In the genomic region with DNA sequence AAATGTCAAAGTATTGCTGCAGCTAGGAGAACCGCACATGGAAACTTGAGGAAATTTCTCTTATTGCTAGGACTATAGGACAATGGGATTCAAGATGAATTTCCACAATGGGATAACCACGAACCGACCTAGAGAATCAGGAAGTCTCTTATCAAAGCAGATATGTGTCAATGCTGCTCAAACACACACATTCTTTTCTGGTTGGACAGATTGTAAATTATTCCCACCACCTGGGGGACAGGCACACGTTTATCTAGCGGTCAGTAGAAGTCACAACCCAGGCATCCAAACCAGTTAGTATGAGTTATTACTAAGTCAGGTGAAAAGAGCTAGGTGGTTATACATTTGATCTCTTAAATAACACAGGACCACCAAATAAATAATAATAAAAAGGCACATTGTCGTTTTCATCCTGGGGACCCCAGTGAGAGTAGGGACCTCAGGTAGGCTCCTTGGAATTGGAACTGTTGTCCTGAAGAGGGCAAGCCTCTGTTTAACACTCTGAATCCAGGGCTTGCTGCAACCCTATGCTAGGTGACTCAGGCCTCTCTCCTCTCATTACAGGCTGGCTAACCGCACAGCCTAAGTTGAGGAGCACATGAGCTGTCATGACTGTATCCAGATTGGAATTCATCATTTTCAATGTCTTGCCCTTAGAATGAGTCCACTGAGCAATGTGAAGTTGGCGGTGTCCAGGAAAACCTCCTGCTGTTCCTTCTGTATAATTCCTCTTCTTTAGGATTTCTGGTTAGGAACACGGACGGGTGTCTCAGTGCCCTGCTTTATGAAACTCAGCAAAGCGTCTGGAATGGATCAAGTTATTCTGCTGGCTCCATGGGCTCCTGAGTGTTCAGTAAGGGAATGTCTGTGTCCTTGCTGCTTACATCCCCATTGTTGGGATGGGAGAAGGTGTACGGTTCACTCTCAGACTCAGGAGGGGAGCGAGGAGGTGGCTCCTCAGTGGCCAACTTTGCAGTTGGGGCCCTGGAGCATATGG, we compare ENCODE assay signal across 14 cellular contexts.
DNase-seq lines count a peak whose midpoint lies in the region; ATAC-seq lines count a peak whose summit lies in the region.
"Had no signal": no experiment of that assay in that cellular context is flagged by ENCODE, and none has a peak within 500 bp of the region (broad histone marks: within the 10 kb centered on the region; RNA-seq: fewer than 3 reads in every experiment).

No MANE protein-coding gene starts in this region.

- no peaks in the 10 kb centered on the region for H3K79me2 ChIP-seq in ACC112 (ENCODE audit: control insufficient read depth, insufficient read depth, low read length, unreplicated experiment)

- H3K4me1 ChIP-seq in ACC112 (ENCODE audit: control insufficient read depth, insufficient read depth, low read length, unreplicated experiment): peaks cover 21% of the 10 kb centered on the region
- H3K4me1 ChIP-seq: SJCRH30 had no signal

- DNase-seq in HK-2 (ENCODE audit: unreplicated experiment) (peak; percentile 49), amniotic stem cell (lab: John Stamatoyannopoulos, UW) (peak; percentile 75), hepatic stellate cell (ENCODE audit: low spot score) (peak; percentile 85), iPS-NIHi7 (ENCODE audit: extremely low spot score) (no peak), middle frontal gyrus (ENCODE audit: extremely low spot score, low spot score) (no peak)
- no peak for DNase-seq in stimulated activated CD4-positive, alpha-beta T cell treated with anti-CD3 and anti-CD28 coated beads, Interleukin-15, amount 100 ng/mL, for 24 hours
- DNase-seq: islet precursor cell, naive B cell, NCI-H1092 treated with DMSO at 0.1 percent for 48 hours, NCI-H524, SJCRH30 had no signal

- H3K4me3 ChIP-seq in ACC112 (ENCODE audit: low read depth, low read length): no peak overlapping the region
- H3K4me3 ChIP-seq: SJCRH30, skin epidermis had no signal

- ATAC-seq in HG02623 (IDR thresholded peaks at IDR 0.05; ENCODE audit: unreplicated experiment): no peak

- no peak overlapping the region for H2AFZ ChIP-seq in ACC112 (ENCODE audit: low read length, unreplicated experiment)

- H3K36me3 ChIP-seq in ACC112 (ENCODE audit: insufficient read depth, low read length): no peaks in the 10 kb centered on the region
- H3K36me3 ChIP-seq: SJCRH30 had no signal

- peak overlapping the region; percentile 31 for H3K27ac ChIP-seq in ACC112 (ENCODE audit: low read depth, low read length)
- H3K27ac ChIP-seq: SJCRH30, skin epidermis had no signal

- no peaks in the 10 kb centered on the region for H3K27me3 ChIP-seq in ACC112 (ENCODE audit: insufficient read depth, low read length)
- H3K27me3 ChIP-seq: SJCRH30 had no signal

Comparison
In these comparisons a context has a peak if more than half of its experiments do, and no peak if none do; other contexts are left out.
1. DNase-seq: peak in HK-2 (single experiment), amniotic stem cell (single experiment) and hepatic stellate cell (single experiment); none in iPS-NIHi7 (single experiment), stimulated activated CD4-positive, alpha-beta T cell treated with anti-CD3 and anti-CD28 coated beads, Interleukin-15, amount 100 ng/mL, for 24 hours (single experiment) and middle frontal gyrus (single experiment).